In the genomic region with DNA sequence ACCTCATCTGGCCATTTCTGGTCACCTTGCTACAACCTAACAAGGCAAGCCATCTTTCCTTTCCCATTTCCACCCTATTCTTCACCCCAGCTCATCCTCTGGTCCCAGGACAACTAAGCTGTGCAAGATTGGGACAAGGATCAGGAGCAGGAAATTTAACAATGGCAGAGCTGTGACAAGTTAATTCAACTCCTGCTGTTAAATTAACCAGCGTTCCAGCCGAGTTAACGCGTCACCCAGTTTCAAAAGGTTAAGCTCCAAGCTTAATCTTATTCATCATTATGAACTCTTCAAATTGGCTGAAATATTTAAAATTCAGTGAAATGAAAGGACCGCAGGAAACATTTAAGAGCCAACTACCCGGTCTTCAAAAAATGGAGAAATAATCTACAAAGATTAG, we compare ENCODE assay signal across 14 cellular contexts.
DNase-seq lines count a peak whose midpoint lies in the region; ATAC-seq, FAIRE-seq and TF ChIP-seq lines count a peak whose summit lies in the region.
"Had no signal": no experiment of that assay in that cellular context is flagged by ENCODE, and none has a peak within 500 bp of the region (broad histone marks: within the 10 kb centered on the region; RNA-seq: fewer than 3 reads in every experiment).

No MANE protein-coding gene starts in this region.

- H3K4ac ChIP-seq in H1 (replicated peaks; ENCODE audit: insufficient read length, low read depth, low read length) (no peak overlapping the region), trophoblast cell (ENCODE audit: low read depth, low read length) (no peak overlapping the region)

- H2BK5ac ChIP-seq in H1 (ENCODE audit: low read depth, low read length), result no peak overlapping the region
- H2BK5ac ChIP-seq in trophoblast cell (ENCODE audit: low read depth, low read length, poor library complexity), result no peak overlapping the region

- H3K23me2 ChIP-seq in H1 (ENCODE audit: low read depth, low read length), result no peaks in the 10 kb centered on the region

- peak overlapping the region; percentile 81 for H2AFZ ChIP-seq in H1 (ENCODE audit: low read length)
- H2AFZ ChIP-seq in trophoblast cell (ENCODE audit: insufficient read depth, low read length, poor library complexity), result no peak overlapping the region
- no peak overlapping the region for H2AFZ ChIP-seq in GM23248

- no peak overlapping the region for H3K9ac ChIP-seq in HUES48 (ENCODE audit: low read depth, low read length)
- H3K9ac ChIP-seq in H1 (replicated peaks in 1 of 4; ENCODE audit: extremely low read depth in 1 of 4, low read depth in 3 of 4, low read length in 3 of 4), result no peak overlapping the region
- no peak overlapping the region for H3K9ac ChIP-seq in trophoblast cell (ENCODE audit: low read length)
- no peak overlapping the region for H3K9ac ChIP-seq in GM23248

- no peak overlapping the region for H3K4me2 ChIP-seq in H1 (ENCODE audit: insufficient read depth in 1 of 2, low read depth in 2 of 2, low read length in 2 of 2)
- H3K4me2 ChIP-seq in trophoblast cell (ENCODE audit: low read length), result no peak overlapping the region
- H3K4me2 ChIP-seq in GM23248 (ENCODE audit: unreplicated experiment), result no peak overlapping the region

- no peak overlapping the region for H3K4me3 ChIP-seq in HUES48 (ENCODE audit: low read depth, low read length)
- no peak overlapping the region for H3K4me3 ChIP-seq in H1 (ENCODE audit: extremely low read depth in 1 of 4, insufficient read depth in 2 of 4, low read depth in 3 of 4, low read length in 4 of 4)
- H3K4me3 ChIP-seq in trophoblast cell (ENCODE audit: low read depth, low read length), result no peak overlapping the region
- no peak overlapping the region for H3K4me3 ChIP-seq in GM23248

- H3K4me3 Mint-ChIP-seq in Calu3 (ENCODE audit: low read depth, unreplicated experiment), result no peak overlapping the region
- H3K4me3 Mint-ChIP-seq: B cell; CD4-positive, alpha-beta memory T cell had no signal

- peak overlapping the region; percentile 7 for H3K27ac ChIP-seq in HUES48 (ENCODE audit: low read depth, low read length)
- H3K27ac ChIP-seq in H1 (ENCODE audit: low read depth, low read length), result no peak overlapping the region
- H3K27ac ChIP-seq in trophoblast cell (ENCODE audit: low read depth, low read length), result no peak overlapping the region
- no peak overlapping the region for H3K27ac ChIP-seq in GM23248

- no peak overlapping the region for H2AK5ac ChIP-seq in H1 (ENCODE audit: low read depth, low read length)
- H2AK5ac ChIP-seq in trophoblast cell (ENCODE audit: low read length), result no peak overlapping the region

- FAIRE-seq in H1 (lab: Jason Lieb, UNC), result no peak
- FAIRE-seq: GM12892 had no signal

- POLR2A ChIA-PET in H1 (lab: Charles Lee; ENCODE audit: partially characterized antibody), result no interaction called here

- no peak overlapping the region for H3K56ac ChIP-seq in H1 (replicated peaks; ENCODE audit: insufficient read length, low read depth, low read length)

- H3K9me3 ChIP-seq in HUES48 (ENCODE audit: control insufficient read depth, insufficient read depth, low read length) (no peaks in the 10 kb centered on the region), H1 (ENCODE audit: insufficient read depth in 2 of 2, low read depth in 1 of 2, low read length in 1 of 2) (no peaks in the 10 kb centered on the region), trophoblast cell (ENCODE audit: insufficient read depth, low read depth, low read length) (no peaks in the 10 kb centered on the region), GM23248 (ENCODE audit: low read depth) (no peaks in the 10 kb centered on the region)

- H3K79me2 ChIP-seq in H1 (ENCODE audit: control insufficient read depth in 1 of 2, insufficient read depth in 2 of 2, low read length in 2 of 2) (no peaks in the 10 kb centered on the region), trophoblast cell (ENCODE audit: control insufficient read depth, insufficient read depth, low read length, poor library complexity) (no peaks in the 10 kb centered on the region), GM23248 (ENCODE audit: insufficient read depth) (no peaks in the 10 kb centered on the region)

- 96% methylated on average over 6 of the region's 6 CpGs; no CpG with 5 or more reads in 1 of the 2 experiments for WGBS in H1 (ENCODE audit: extremely low coverage in 1 of 2, insufficient coverage in 1 of 2, insufficient read length in 1 of 2, insufficient replicate concordance in 2 of 2, low coverage in 1 of 2, low lambda C conversion rate in 2 of 2, missing lambda C conversion rate in 1 of 2), 2 experiments
- WGBS in trophoblast cell (ENCODE audit: extremely low coverage, insufficient coverage, insufficient read length), result no CpG with 5 or more reads among the region's 6 CpGs
- WGBS in GM23248 (ENCODE audit: low coverage in 1 of 2, low lambda C conversion rate in 2 of 2, missing lambda C conversion rate in 2 of 2), 2 experiments, result 71 to 75% methylated on average over 6 of the region's 6 CpGs

- no peak overlapping the region for H2BK20ac ChIP-seq in H1 (ENCODE audit: low read length)

- no TSS peak for BruUV-seq in Calu3 (replicated peaks; lab: Mats Ljungman, UMichigan)

- TF ChIP-seq RAD21 in H1 (IDR thresholded peaks at IDR 0.05 in 1 of 2, conservative IDR thresholded peaks at IDR 0.05 in 1 of 2; ENCODE audit: low read depth in 2 of 2, low read length in 2 of 2), result no peak

- H3K18ac ChIP-seq in H1 (ENCODE audit: extremely low read depth, low read length) (no peak overlapping the region), trophoblast cell (ENCODE audit: low read length) (no peak overlapping the region)

- no peak for ATAC-seq in left lobe of liver

- no peak overlapping the region for H4K5ac ChIP-seq in H1 (ENCODE audit: insufficient read length, low read depth, low read length)

- H4K91ac ChIP-seq in H1 (replicated peaks; ENCODE audit: insufficient read length, low read length) (no peak overlapping the region), trophoblast cell (ENCODE audit: low read depth, low read length) (no peak overlapping the region)

- TF ChIP-seq CTCF in Calu3 (IDR thresholded peaks at IDR 0.05; ENCODE audit: unreplicated experiment) (no peak), H1 (IDR thresholded peaks at IDR 0.05; ENCODE audit: control extremely low read depth in 1 of 3, insufficient read depth in 1 of 3, low read depth in 1 of 3, low read length in 3 of 3) (no peak)

- H2BK15ac ChIP-seq in H1 (ENCODE audit: low read length), result no peak overlapping the region

- no peak overlapping the region for H3K14ac ChIP-seq in H1 (ENCODE audit: insufficient read length)
- no peak overlapping the region for H3K14ac ChIP-seq in trophoblast cell (ENCODE audit: low read length)

- H3K36me3 Mint-ChIP-seq in Calu3 (ENCODE audit: insufficient read depth, unreplicated experiment), result no peaks in the 10 kb centered on the region
- H3K36me3 Mint-ChIP-seq: CD4-positive, alpha-beta memory T cell had no signal

- H3K4me1 Mint-ChIP-seq in Calu3 (ENCODE audit: low read depth, unreplicated experiment), result peaks cover 22% of the 10 kb centered on the region
- H3K4me1 Mint-ChIP-seq: B cell; CD4-positive, alpha-beta memory T cell had no signal

- H3K79me1 ChIP-seq in H1 (ENCODE audit: low read depth, low read length), result no peaks in the 10 kb centered on the region
- H3K79me1 ChIP-seq in trophoblast cell (ENCODE audit: low read length), result peaks cover 3% of the 10 kb centered on the region

- H3K36me3 ChIP-seq in HUES48 (ENCODE audit: control insufficient read depth, insufficient read depth, low read length), result no peaks in the 10 kb centered on the region
- H3K36me3 ChIP-seq in H1 (ENCODE audit: control insufficient read depth in 2 of 4, insufficient read depth in 4 of 4, low read length in 3 of 4), result no peaks in the 10 kb centered on the region
- no peaks in the 10 kb centered on the region for H3K36me3 ChIP-seq in trophoblast cell (ENCODE audit: control insufficient read depth in 1 of 2, insufficient read depth in 2 of 2, low read length in 2 of 2)
- no peaks in the 10 kb centered on the region for H3K36me3 ChIP-seq in GM23248 (ENCODE audit: low read depth)

- H4K20me1 ChIP-seq in H1 (replicated peaks in 1 of 2; ENCODE audit: control insufficient read depth in 1 of 2, insufficient read depth in 2 of 2, low read length in 2 of 2), result no peaks in the 10 kb centered on the region
- H4K20me1 ChIP-seq in GM23248 (ENCODE audit: insufficient read depth), result no peaks in the 10 kb centered on the region

- no peaks in the 10 kb centered on the region for H3F3A ChIP-seq in GM23248 (ENCODE audit: insufficient read depth)

- H3K27me3 ChIP-seq in HUES48 (ENCODE audit: control insufficient read depth, insufficient read depth, low read length), result no peaks in the 10 kb centered on the region
- no peaks in the 10 kb centered on the region for H3K27me3 ChIP-seq in H1 (replicated peaks in 1 of 4; ENCODE audit: control insufficient read depth in 3 of 4, extremely low read depth in 1 of 4, insufficient read depth in 3 of 4, low read length in 3 of 4)
- no peaks in the 10 kb centered on the region for H3K27me3 ChIP-seq in trophoblast cell (ENCODE audit: insufficient read depth, low read length)
- no peaks in the 10 kb centered on the region for H3K27me3 ChIP-seq in GM23248 (replicated peaks; ENCODE audit: insufficient read depth)

- TF ChIP-seq POLR2A in H1 (IDR thresholded peaks at IDR 0.05; ENCODE audit: control extremely low read depth in 1 of 2, low read depth in 2 of 2, low read length in 2 of 2), result no peak

- H4K12ac ChIP-seq in trophoblast cell (ENCODE audit: low read depth, low read length), result no peak overlapping the region

- TF ChIP-seq EP300 in H1 (IDR thresholded peaks at IDR 0.05; ENCODE audit: borderline replicate concordance in 1 of 2, low read depth in 2 of 2, low read length in 2 of 2), result no peak

- intact Hi-C loops in Calu3 (cut with micrococcal nuclease; ENCODE audit: unreplicated experiment), result no loop called here

- in situ Hi-C loops in GM23248 (cut with MboI), result no loop called here

- H3K27ac Mint-ChIP-seq in Calu3 (ENCODE audit: unreplicated experiment), result peak overlapping the region; percentile 85
- H3K27ac Mint-ChIP-seq: B cell; CD4-positive, alpha-beta memory T cell had no signal

- no peak overlapping the region for H3K23ac ChIP-seq in H1 (ENCODE audit: insufficient read length)
- no peak overlapping the region for H3K23ac ChIP-seq in trophoblast cell (ENCODE audit: low read length)

- DNase-seq in Calu3 (no peak), H1 (ENCODE audit: low read depth in 1 of 2, low spot score in 2 of 2) (no peak), trophoblast cell (no peak), COLO668 (lab: John Stamatoyannopoulos, UW; ENCODE audit: unreplicated experiment) (no peak), GM23248 (no peak), left lobe of liver (ENCODE audit: low spot score) (no peak)
- DNase-seq: C1 segment of cervical spinal cord; CD4-positive, alpha-beta memory T cell; COR-L47; DND-41; GDM1 had no signal

- no peaks in the 10 kb centered on the region for H3K9me2 ChIP-seq in GM23248 (ENCODE audit: insufficient read depth)

- H3K27me3 Mint-ChIP-seq in Calu3 (ENCODE audit: unreplicated experiment), result no peaks in the 10 kb centered on the region
- H3K27me3 Mint-ChIP-seq: B cell; CD4-positive, alpha-beta memory T cell had no signal

- H4K8ac ChIP-seq in H1 (ENCODE audit: extremely low read depth, insufficient read depth, low read length) (no peak overlapping the region), trophoblast cell (ENCODE audit: low read depth, low read length) (no peak overlapping the region)

- CTCF ChIA-PET in Calu3 (lab: Charles Lee) (interaction anchor here (0.6 kb wide), 1 partner anchor 735 kb away, joined by 3 read pairs; no protein-coding TSS in a partner anchor), H1 (lab: Charles Lee; ENCODE audit: partially characterized antibody) (interaction anchor here (1.0 to 1.2 kb wide), 2 partner anchors 19 to 21 kb away, joined by 3 read pairs; no protein-coding TSS in a partner anchor)

- peaks cover 2% of the 10 kb centered on the region for H3K9me3 Mint-ChIP-seq in Calu3 (ENCODE audit: low read depth, unreplicated experiment)

- peaks cover 28% of the 10 kb centered on the region for H3K4me1 ChIP-seq in HUES48 (ENCODE audit: control insufficient read depth, insufficient read depth, low read length)
- H3K4me1 ChIP-seq in H1 (replicated peaks in 1 of 4; ENCODE audit: control insufficient read depth in 3 of 4, insufficient read depth in 4 of 4, low read length in 3 of 4), result no peaks in the 10 kb centered on the region
- H3K4me1 ChIP-seq in trophoblast cell (ENCODE audit: control insufficient read depth in 1 of 2, insufficient read depth in 2 of 2, low read length in 2 of 2), result peaks cover 2 to 4% of the 10 kb centered on the region in 2 experiments
- H3K4me1 ChIP-seq in GM23248 (ENCODE audit: insufficient read depth), result peaks cover 18% of the 10 kb centered on the region

- H2BK12ac ChIP-seq in H1 (ENCODE audit: low read depth, low read length) (no peak overlapping the region), trophoblast cell (ENCODE audit: low read length) (peak overlapping the region; percentile 51)

- H2BK120ac ChIP-seq in H1 (replicated peaks; ENCODE audit: low read depth, low read length) (no peak overlapping the region), trophoblast cell (ENCODE audit: insufficient read depth, low read length, poor library complexity) (no peak overlapping the region)
